10 cellular contexts compared by ENCODE assay signal in the genomic region with DNA sequence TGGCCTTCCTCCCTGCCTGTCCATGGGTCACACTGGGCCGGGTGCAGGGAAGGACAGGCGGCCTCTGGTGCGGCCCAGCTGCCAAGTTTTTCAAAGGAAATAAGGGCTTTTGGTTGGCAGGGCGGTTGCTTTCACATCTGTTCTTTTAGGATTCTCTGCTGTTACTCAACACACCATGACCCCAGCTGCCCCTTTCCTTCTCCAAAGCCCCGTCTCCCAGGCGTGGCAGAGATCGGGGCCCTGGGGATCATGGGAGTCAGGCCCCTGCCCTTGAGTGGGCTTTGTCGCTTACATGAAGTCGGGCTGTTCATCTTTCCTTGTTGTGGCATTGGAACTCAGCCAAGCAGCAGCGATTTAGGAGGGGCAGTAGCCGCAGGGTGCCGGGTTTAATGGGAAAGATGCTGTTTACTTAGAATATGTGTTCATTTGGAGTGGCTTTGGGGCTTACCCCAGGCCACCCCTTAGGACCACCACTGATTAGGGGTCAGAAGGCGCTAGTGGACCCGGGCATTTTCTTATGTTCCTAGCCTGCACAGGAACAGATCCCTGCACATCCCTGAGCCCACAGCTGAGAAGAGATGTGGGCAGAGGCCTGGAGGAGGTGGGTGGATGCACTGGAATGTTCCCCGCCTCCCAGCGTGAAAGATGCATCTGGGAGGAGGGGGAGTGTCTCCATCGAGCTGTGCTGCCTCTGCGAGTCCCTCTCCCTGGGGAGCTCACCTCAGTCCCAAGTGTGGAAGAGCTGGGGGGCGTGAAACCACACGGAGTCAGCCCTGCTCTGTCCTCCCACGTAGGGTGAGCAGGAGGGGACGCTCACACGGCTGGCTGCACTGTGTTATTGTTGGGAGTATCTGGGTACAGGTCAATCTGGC. TPM values are rescaled to one million over a fixed set of nuclear protein-coding genes. Genes with fewer than 3 reads are reported as not detected.
DNase-seq lines count a peak whose midpoint lies in the region; ATAC-seq and TF ChIP-seq lines count a peak whose summit lies in the region.
"Had no signal": no experiment of that assay in that cellular context is flagged by ENCODE, and none has a peak within 500 bp of the region (broad histone marks: within the 10 kb centered on the region; RNA-seq: fewer than 3 reads in every experiment).

No MANE protein-coding gene starts in this region.

- H3K9me3 ChIP-seq in endodermal cell (ENCODE audit: control insufficient read depth, low read length): no peaks in the 10 kb centered on the region
- no peaks in the 10 kb centered on the region for H3K9me3 ChIP-seq in prostate gland
- H3K9me3 ChIP-seq: neutrophil had no signal

- H3K27ac ChIP-seq in endodermal cell (ENCODE audit: low read depth, low read length) (peak overlapping the region; percentile 4), prostate gland (no peak overlapping the region)
- H3K27ac ChIP-seq: neutrophil had no signal

- no TSS peak for BruUV-seq in MCF 10A (replicated peaks; lab: Mats Ljungman, UMichigan)

- H3K9ac ChIP-seq in endodermal cell (ENCODE audit: extremely low read depth, low read length, poor library complexity, severe bottlenecking): no peak overlapping the region

- DNase-seq in COLO668 (lab: John Stamatoyannopoulos, UW; ENCODE audit: unreplicated experiment): peak; percentile 45
- DNase-seq in NCI-H2227 (lab: John Stamatoyannopoulos, UW; ENCODE audit: unreplicated experiment): peak; percentile 76
- peak; percentile 63 for DNase-seq in endodermal cell
- DNase-seq in NCI-H1048 (lab: John Stamatoyannopoulos, UW): no peak
- no peak for DNase-seq in prostate gland (ENCODE audit: low spot score)
- no peak for DNase-seq in MCF 10A (ENCODE audit: unreplicated experiment)
- DNase-seq: Calu3 had no signal

- H3K27me3 ChIP-seq in endodermal cell (ENCODE audit: control insufficient read depth, insufficient read depth, low read length, poor library complexity, severe bottlenecking) (no peaks in the 10 kb centered on the region), prostate gland (replicated peaks; ENCODE audit: insufficient read depth) (no peaks in the 10 kb centered on the region)

- intact Hi-C loops in prostate gland (cut with DNase I) (no loop called here), MCF 10A (cut with micrococcal nuclease) (no loop called here)

- no peak for TF ChIP-seq POLR2A in prostate gland (IDR thresholded peaks at IDR 0.05)

- no peak for ATAC-seq in GM21515 (IDR thresholded peaks at IDR 0.05; ENCODE audit: unreplicated experiment)

- H3K27me3 Mint-ChIP-seq in endodermal cell (ENCODE audit: insufficient read depth) (peaks cover 2% of the 10 kb centered on the region), nephron (ENCODE audit: low read depth) (peaks cover 15% of the 10 kb centered on the region), MCF 10A (ENCODE audit: insufficient read depth, unreplicated experiment) (no peaks in the 10 kb centered on the region)

- CTCF ChIA-PET in MCF 10A (lab: Yijun Ruan, JAX): no interaction called here

- POLR2A ChIA-PET in MCF 10A (lab: Yijun Ruan, JAX): no interaction called here

- H3K4me1 Mint-ChIP-seq in endodermal cell: peaks cover 15% of the 10 kb centered on the region
- H3K4me1 Mint-ChIP-seq in nephron: peaks cover 21% of the 10 kb centered on the region
- peaks cover 5% of the 10 kb centered on the region for H3K4me1 Mint-ChIP-seq in MCF 10A (ENCODE audit: insufficient read depth, unreplicated experiment)

- H3K36me3 ChIP-seq in endodermal cell (ENCODE audit: control insufficient read depth, insufficient read depth, low read length) (no peaks in the 10 kb centered on the region), prostate gland (no peaks in the 10 kb centered on the region)
- H3K36me3 ChIP-seq: neutrophil had no signal

- WGBS in endodermal cell (ENCODE audit: insufficient coverage in 1 of 2, insufficient read length in 1 of 2), 2 experiments: 54 to 80% methylated on average over 5 to 23 of the region's 23 CpGs
- WGBS in prostate gland: 44% methylated on average over 23 of the region's 23 CpGs

- H3K4me3 Mint-ChIP-seq in endodermal cell (no peak overlapping the region), nephron (no peak overlapping the region), MCF 10A (ENCODE audit: unreplicated experiment) (no peak overlapping the region)

- H3K4me3 ChIP-seq in endodermal cell (ENCODE audit: low read length) (no peak overlapping the region), prostate gland (no peak overlapping the region)

- H3K27ac Mint-ChIP-seq in endodermal cell (no peak overlapping the region), nephron (peak overlapping the region; percentile 53 to 68 (median 56)), MCF 10A (ENCODE audit: low read depth, unreplicated experiment) (no peak overlapping the region)

- H3K9me3 Mint-ChIP-seq in endodermal cell (peaks cover 2% of the 10 kb centered on the region), nephron (no peaks in the 10 kb centered on the region), MCF 10A (ENCODE audit: unreplicated experiment) (no peaks in the 10 kb centered on the region)

- no peak for TF ChIP-seq CTCF in endodermal cell (conservative IDR thresholded peaks at IDR 0.05)
- TF ChIP-seq CTCF in nephron (IDR thresholded peaks at IDR 0.05; ENCODE audit: unreplicated experiment in 3 of 3): no peak
- no peak for TF ChIP-seq CTCF in prostate gland (IDR thresholded peaks at IDR 0.05)
- no peak for TF ChIP-seq CTCF in MCF 10A (IDR thresholded peaks at IDR 0.05; ENCODE audit: unreplicated experiment)

- H3K36me3 Mint-ChIP-seq in endodermal cell (ENCODE audit: low read depth) (peaks cover 5% of the 10 kb centered on the region), nephron (ENCODE audit: low read depth) (no peaks in the 10 kb centered on the region), MCF 10A (ENCODE audit: insufficient read depth, unreplicated experiment) (no peaks in the 10 kb centered on the region)

- H3K4me1 ChIP-seq in endodermal cell (ENCODE audit: control insufficient read depth, insufficient read depth, low read length) (no peaks in the 10 kb centered on the region), prostate gland (replicated peaks) (peaks cover 5% of the 10 kb centered on the region)

RNA-seq across cellular contexts. Expression of a gene that starts 6.8 kb away (rescaled TPM):
- total RNA-seq in endodermal cell: 10 to 100 TPM; 30.1 to 37.2 TPM
- 6.1 TPM for polyA plus RNA-seq in endodermal cell (2013, experiment 1 of 2)
- 5.2 TPM for polyA plus RNA-seq in endodermal cell (2013, experiment 2 of 2)
- 10 to 100 TPM in 1 of 2 donors, 1 to 10 TPM in 1; 2.0 to 10.9 TPM for total RNA-seq in prostate gland
- total RNA-seq in MCF 10A (2022): 32.9 and 61.5 TPM in 2 replicates

Comparison
In these comparisons a context has a peak if more than half of its experiments do, and no peak if none do; other contexts are left out.
1. DNase-seq: peak in COLO668 (single experiment), NCI-H2227 (single experiment) and endodermal cell (single experiment); none in NCI-H1048 (single experiment), prostate gland (single experiment) and MCF 10A (single experiment).
2. H3K27ac Mint-ChIP-seq: peak in nephron (3 of 3); none in endodermal cell (single experiment) and MCF 10A (single experiment).